Comparison of ENCODE assay signal across 12 cellular contexts in genomic region chr22:48702573-48703264, GRCh38.
A peak's percentile ranks its signal among the peaks of the same experiment; 100 is the strongest.
DNase-seq lines count a peak whose midpoint lies in the region; TF ChIP-seq lines count a peak whose summit lies in the region.
"Had no signal": no experiment of that assay in that cellular context is flagged by ENCODE, and none has a peak within 500 bp of the region (broad histone marks: within the 10 kb centered on the region; RNA-seq: fewer than 3 reads in every experiment).

No MANE protein-coding gene starts in this region.

- H2BK15ac ChIP-seq in mesenchymal stem cell (ENCODE audit: low read depth, poor library complexity, severe bottlenecking): no peak overlapping the region

- POLR2A ChIA-PET in SK-N-SH (lab: Yijun Ruan, JAX): no interaction called here

- no peaks in the 10 kb centered on the region for H3K27me3 ChIP-seq in SK-N-SH (ENCODE audit: insufficient read depth)
- H3K27me3 ChIP-seq in mesenchymal stem cell (ENCODE audit: control insufficient read depth in 1 of 2, insufficient read depth in 1 of 2, low read length in 2 of 2): no peaks in the 10 kb centered on the region

- H3K4me2 ChIP-seq in SK-N-SH (no peak overlapping the region), mesenchymal stem cell (ENCODE audit: low read length, poor library complexity, severe bottlenecking) (no peak overlapping the region)

- intact Hi-C loops in head of caudate nucleus (cut with DNase I): loop anchor here (5.0 kb wide), 1 partner anchor 125 kb away; no protein-coding TSS in a partner anchor

- no peak overlapping the region for H4K8ac ChIP-seq in mesenchymal stem cell (ENCODE audit: low read length)

- H3K36me3 ChIP-seq in SK-N-SH (replicated peaks in 1 of 2; ENCODE audit: control insufficient read depth in 1 of 2, insufficient read depth in 2 of 2, low read length in 1 of 2): no peaks in the 10 kb centered on the region
- no peaks in the 10 kb centered on the region for H3K36me3 ChIP-seq in mesenchymal stem cell (ENCODE audit: control insufficient read depth in 1 of 2, insufficient read depth in 2 of 2, low read depth in 1 of 2, low read length in 2 of 2)

- no peak overlapping the region for H3K14ac ChIP-seq in mesenchymal stem cell (ENCODE audit: low read length in 2 of 2)

- TF ChIP-seq RAD21 in SK-N-SH (IDR thresholded peaks at IDR 0.05; ENCODE audit: low read length): no peak

- no peaks in the 10 kb centered on the region for H3F3A ChIP-seq in SK-N-SH (replicated peaks; ENCODE audit: insufficient read depth)

- H3K18ac ChIP-seq in mesenchymal stem cell (ENCODE audit: low read depth in 1 of 2, low read length in 2 of 2): no peak overlapping the region

- no peak overlapping the region for H2AK5ac ChIP-seq in mesenchymal stem cell (ENCODE audit: low read length, severe bottlenecking)

- H4K91ac ChIP-seq in mesenchymal stem cell (ENCODE audit: low read length): no peak overlapping the region

- H2BK12ac ChIP-seq in mesenchymal stem cell (ENCODE audit: low read length in 2 of 2): no peak overlapping the region

- H3K23ac ChIP-seq in mesenchymal stem cell (ENCODE audit: low read length in 2 of 2): no peak overlapping the region

- peaks cover 0 to 4% of the 10 kb centered on the region in 2 experiments; a peak in 1 of 4 replicates for H3K4me1 ChIP-seq in SK-N-SH (ENCODE audit: control insufficient read depth in 1 of 2, insufficient read depth in 2 of 2, low read depth in 1 of 2, low read length in 1 of 2)
- H3K4me1 ChIP-seq in mesenchymal stem cell (ENCODE audit: control insufficient read depth, insufficient read depth, low read depth, low read length): no peaks in the 10 kb centered on the region

- no peaks in the 10 kb centered on the region for H3K79me2 ChIP-seq in SK-N-SH (ENCODE audit: insufficient read depth)

- H3K9me3 ChIP-seq in SK-N-SH: no peaks in the 10 kb centered on the region
- H3K9me3 ChIP-seq in mesenchymal stem cell (ENCODE audit: control insufficient read depth, low read length): no peaks in the 10 kb centered on the region

- H3K27ac ChIP-seq in SK-N-SH (ENCODE audit: low read depth in 2 of 2, low read length in 1 of 2): no peak overlapping the region
- no peak overlapping the region for H3K27ac ChIP-seq in mesenchymal stem cell (ENCODE audit: low read length, poor library complexity, severe bottlenecking)
- H3K27ac ChIP-seq: epithelial cell of prostate had no signal

- no peak for TF ChIP-seq EP300 in SK-N-SH (IDR thresholded peaks at IDR 0.05; ENCODE audit: borderline replicate concordance in 1 of 2, low read depth in 1 of 2, low read length in 1 of 2)

- H3K9ac ChIP-seq in SK-N-SH (no peak overlapping the region), mesenchymal stem cell (ENCODE audit: low read length) (no peak overlapping the region)

- H4K20me1 ChIP-seq in SK-N-SH (ENCODE audit: insufficient read depth): no peaks in the 10 kb centered on the region

- H2AFZ ChIP-seq in SK-N-SH (ENCODE audit: low read depth) (no peak overlapping the region), mesenchymal stem cell (ENCODE audit: low read depth, low read length) (no peak overlapping the region)

- in situ Hi-C loops in GM13976 (cut with MboI; ENCODE audit: low sequenced_read_pairs, unreplicated experiment): no loop called here

- no peaks in the 10 kb centered on the region for H3K79me1 ChIP-seq in mesenchymal stem cell (replicated peaks; ENCODE audit: low read length, poor library complexity, severe bottlenecking)

- 50% methylated on average over 13 of the region's 26 CpGs for WGBS in SK-N-SH (ENCODE audit: low lambda C conversion rate)
- WGBS in mesenchymal stem cell: 83% methylated on average over 26 of the region's 26 CpGs

- H3K4me3 ChIP-seq in SK-N-SH (ENCODE audit: low read depth in 2 of 2, low read length in 1 of 2): no peak overlapping the region
- H3K4me3 ChIP-seq in mesenchymal stem cell (ENCODE audit: insufficient read depth in 1 of 2, low read depth in 1 of 2, low read length in 2 of 2): no peak overlapping the region

- H3K4ac ChIP-seq in mesenchymal stem cell (ENCODE audit: low read depth in 1 of 2, low read length in 2 of 2): no peak overlapping the region

- TF ChIP-seq CTCF in GM13976 (IDR thresholded peaks at IDR 0.05; ENCODE audit: borderline replicate concordance, control extremely low read depth, extremely low read depth, insufficient read depth, missing control alignments) (no peak), SK-N-SH (IDR thresholded peaks at IDR 0.05) (no peak)

- H2BK5ac ChIP-seq in mesenchymal stem cell (ENCODE audit: low read depth, low read length, poor library complexity, severe bottlenecking): no peak overlapping the region

- no peak overlapping the region for H2BK120ac ChIP-seq in mesenchymal stem cell (ENCODE audit: low read depth, low read length)

- DNase-seq in C1 segment of cervical spinal cord (lab: John Stamatoyannopoulos, UW): peak in 11 of 14 donors; percentile 46 to 92 (median 67)
- DNase-seq in NOMO-1 treated with dmso at 0.1 percent for 144 hours (lab: John Stamatoyannopoulos, UW; ENCODE audit: unreplicated experiment): peak; percentile 85
- peak; percentile 68 to 94 (median 87) for DNase-seq in head of caudate nucleus
- peak; percentile 8 to 89 (median 75) for DNase-seq in nucleus accumbens (lab: John Stamatoyannopoulos, UW)
- no peak for DNase-seq in GM13976 (ENCODE audit: low spot score)
- DNase-seq in SK-N-SH: no peak
- no peak for DNase-seq in DMS114 treated with DMSO at 0.1 percent for 48 hours (lab: John Stamatoyannopoulos, UW; ENCODE audit: unreplicated experiment)
- DNase-seq in mesenchymal stem cell: no peak
- DNase-seq: GDM1; NCI-H1694; stimulated activated CD4-positive, alpha-beta T cell treated with anti-CD3 and anti-CD28 coated beads, Interleukin-2, amount 100 ng/mL, for 24 hours had no signal

- CTCF ChIA-PET in SK-N-SH (lab: Yijun Ruan, JAX): no interaction called here

- no peaks in the 10 kb centered on the region for H3K9me2 ChIP-seq in SK-N-SH

TF ChIP-seq in SK-N-SH, 30 proteins besides CTCF, POLR2A, EP300 and RAD21:
- TF ChIP-seq EZH2phosphoT487 (IDR thresholded peaks at IDR 0.05; ENCODE audit: borderline replicate concordance, low read depth) (no peak), TEAD4 (IDR thresholded peaks at IDR 0.05; ENCODE audit: borderline replicate concordance, insufficient read depth) (no peak), FOXJ3 (CRISPR knock-in tag; IDR thresholded peaks at IDR 0.05) (no peak), FOXM1 (IDR thresholded peaks at IDR 0.05; ENCODE audit: low read depth) (no peak), MXI1 (IDR thresholded peaks at IDR 0.05; ENCODE audit: low read depth, low read length) (no peak), FOSL2 (IDR thresholded peaks at IDR 0.05; ENCODE audit: borderline replicate concordance, low read depth) (no peak), ELF1 (IDR thresholded peaks at IDR 0.05) (no peak), TAF1 (IDR thresholded peaks at IDR 0.05; ENCODE audit: borderline replicate concordance, low read depth, low read length) (no peak), GABPA (IDR thresholded peaks at IDR 0.05; ENCODE audit: low read depth) (no peak)

Comparison
In these comparisons a context has a peak if more than half of its experiments do, and no peak if none do; other contexts are left out.
1. DNase-seq: peak in C1 segment of cervical spinal cord (11 of 14), NOMO-1 treated with dmso at 0.1 percent for 144 hours (single experiment), head of caudate nucleus (42 of 42) and nucleus accumbens (56 of 56); none in GM13976 (single experiment), SK-N-SH (single experiment), DMS114 treated with DMSO at 0.1 percent for 48 hours (single experiment) and mesenchymal stem cell (single experiment).